In genomic region chr6:148932208-148932607, GRCh38 we compare ENCODE assay signal across 23 cellular contexts.
DNase-seq lines count a peak whose midpoint lies in the region; ATAC-seq lines count a peak whose summit lies in the region.
"Had no signal": no experiment of that assay in that cellular context is flagged by ENCODE, and none has a peak within 500 bp of the region (broad histone marks: within the 10 kb centered on the region; RNA-seq: fewer than 3 reads in every experiment).

No MANE protein-coding gene starts in this region.

- no peaks in the 10 kb centered on the region for H3K9me3 ChIP-seq in SJCRH30 (replicated peaks)
- H3K9me3 ChIP-seq: BE2C, BLaER1 had no signal

- no peak overlapping the region for H3K27ac Mint-ChIP-seq in stimulated activated memory B cell treated with anti-CD40 and anti-IgM and Interleukin-4, amounts not matched to agents 10 μg/mL and 1 μg/mL and 100 μg/mL, for 72 hours
- H3K27ac Mint-ChIP-seq: CD14-positive monocyte; CD4-positive, alpha-beta memory T cell; CD4-positive, CD25-positive, alpha-beta regulatory T cell had no signal

- peaks cover 40% of the 10 kb centered on the region for H3K4me1 Mint-ChIP-seq in stimulated activated memory B cell treated with anti-CD40 and anti-IgM and Interleukin-4, amounts not matched to agents 10 μg/mL and 1 μg/mL and 100 μg/mL, for 72 hours
- H3K4me1 Mint-ChIP-seq: CD14-positive monocyte; CD8-positive, alpha-beta memory T cell had no signal

- H3K4me3 Mint-ChIP-seq in stimulated activated memory B cell treated with anti-CD40 and anti-IgM and Interleukin-4, amounts not matched to agents 10 μg/mL and 1 μg/mL and 100 μg/mL, for 72 hours: no peak overlapping the region
- H3K4me3 Mint-ChIP-seq: CD14-positive monocyte; CD4-positive, alpha-beta memory T cell; CD4-positive, CD25-positive, alpha-beta regulatory T cell; CD8-positive, alpha-beta memory T cell had no signal

- H3K27ac ChIP-seq in SJCRH30: peak overlapping the region; percentile 29
- H3K27ac ChIP-seq: BLaER1 had no signal

- no peaks in the 10 kb centered on the region for H3K27me3 ChIP-seq in SJCRH30
- H3K27me3 ChIP-seq: BE2C, BLaER1 had no signal

- H3K4me3 ChIP-seq in SJCRH30: no peak overlapping the region
- H3K4me3 ChIP-seq: BLaER1, GM12878 had no signal

- H3K4me1 ChIP-seq in SJCRH30: peaks cover 34% of the 10 kb centered on the region
- H3K4me1 ChIP-seq: BE2C had no signal

- no peaks in the 10 kb centered on the region for H3K9me3 Mint-ChIP-seq in stimulated activated memory B cell treated with anti-CD40 and anti-IgM and Interleukin-4, amounts not matched to agents 10 μg/mL and 1 μg/mL and 100 μg/mL, for 72 hours
- H3K9me3 Mint-ChIP-seq: CD4-positive, alpha-beta memory T cell; CD4-positive, CD25-positive, alpha-beta regulatory T cell; CD8-positive, alpha-beta memory T cell had no signal

- peak; percentile 60 for ATAC-seq in stimulated activated memory B cell treated with anti-CD40 and anti-IgM and Interleukin-4, amounts not matched to agents 10 μg/mL and 1 μg/mL and 100 μg/mL, for 72 hours
- ATAC-seq in HG03460 (IDR thresholded peaks at IDR 0.05; ENCODE audit: unreplicated experiment): no peak
- ATAC-seq in GM18909 (IDR thresholded peaks at IDR 0.05; ENCODE audit: poor library complexity, unreplicated experiment): no peak
- ATAC-seq: GM12878 had no signal

- no peaks in the 10 kb centered on the region for H3K36me3 ChIP-seq in SJCRH30
- H3K36me3 ChIP-seq: BE2C, BLaER1 had no signal

- H3K36me3 Mint-ChIP-seq in stimulated activated memory B cell treated with anti-CD40 and anti-IgM and Interleukin-4, amounts not matched to agents 10 μg/mL and 1 μg/mL and 100 μg/mL, for 72 hours: peaks cover 5% of the 10 kb centered on the region
- H3K36me3 Mint-ChIP-seq: CD14-positive monocyte; CD4-positive, CD25-positive, alpha-beta regulatory T cell; CD8-positive, alpha-beta memory T cell had no signal

- DNase-seq in SJCRH30: no peak
- DNase-seq in iPS-NIHi7 (ENCODE audit: extremely low spot score): no peak
- DNase-seq: 8988T; ACHN; BE2C; C1 segment of cervical spinal cord; CD4-positive, alpha-beta memory T cell; CD4-positive, CD25-positive, alpha-beta regulatory T cell; CD8-positive, alpha-beta memory T cell; COR-L47; DMS 273 treated with DMSO at 0.1 percent for 48 hours; DMS153; DMS53; DMS79; DND-41; EL; GDM1 had no signal

- no peaks in the 10 kb centered on the region for H3K27me3 Mint-ChIP-seq in stimulated activated memory B cell treated with anti-CD40 and anti-IgM and Interleukin-4, amounts not matched to agents 10 μg/mL and 1 μg/mL and 100 μg/mL, for 72 hours
- H3K27me3 Mint-ChIP-seq: CD4-positive, alpha-beta memory T cell; CD8-positive, alpha-beta memory T cell had no signal
